18 cellular contexts compared by ENCODE assay signal in the genomic region with DNA sequence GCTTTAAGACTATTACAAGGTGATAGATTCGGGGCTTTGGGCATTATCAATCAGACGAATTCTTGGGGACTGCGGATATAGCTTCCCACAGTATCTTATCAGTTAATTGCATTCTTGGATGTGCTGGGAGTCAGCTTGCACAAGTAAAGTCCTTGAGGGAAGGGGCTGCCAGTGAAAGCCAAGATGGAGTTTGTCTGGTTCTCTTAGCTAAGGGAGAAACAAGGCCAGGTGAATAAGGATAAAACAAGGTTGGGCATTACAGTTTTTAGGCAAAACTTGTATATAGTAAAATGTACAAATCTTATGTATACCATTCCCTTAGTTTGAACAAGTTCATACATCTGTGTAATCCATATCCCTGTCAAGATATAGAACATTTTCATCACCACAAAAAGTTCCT. TPM values are rescaled to one million over a fixed set of nuclear protein-coding genes. Genes with fewer than 3 reads are reported as not detected.
A peak's percentile ranks its signal among the peaks of the same experiment; 100 is the strongest.
DNase-seq lines count a peak whose midpoint lies in the region; ATAC-seq and TF ChIP-seq lines count a peak whose summit lies in the region.
"Had no signal": no experiment of that assay in that cellular context is flagged by ENCODE, and none has a peak within 500 bp of the region (broad histone marks: within the 10 kb centered on the region; RNA-seq: fewer than 3 reads in every experiment).

No MANE protein-coding gene starts in this region.

- peaks cover 9% of the 10 kb centered on the region for H3F3A ChIP-seq in MM.1S (ENCODE audit: insufficient read depth, low read length)

- H3K36me3 ChIP-seq in cardiac muscle cell (no peaks in the 10 kb centered on the region), heart left ventricle (peaks cover 0 to 5% (median 0%) of the 10 kb centered on the region in 9 donors), MM.1S (replicated peaks; ENCODE audit: insufficient read depth, low read length) (no peaks in the 10 kb centered on the region), hepatocyte (replicated peaks; ENCODE audit: insufficient read depth, low read depth) (no peaks in the 10 kb centered on the region), gastrocnemius medialis (no peaks in the 10 kb centered on the region)
- H3K36me3 ChIP-seq: BE2C had no signal

- H2AFZ ChIP-seq in MM.1S (ENCODE audit: low read length) (no peak overlapping the region), hepatocyte (no peak overlapping the region)

- no peak overlapping the region for H3K9ac ChIP-seq in MM.1S (ENCODE audit: low read length)

- TF ChIP-seq CTCF in cardiac muscle cell (IDR thresholded peaks at IDR 0.05; ENCODE audit: low read depth, low read length) (no peak), heart left ventricle (IDR thresholded peaks at IDR 0.05) (no peak), MM.1S (IDR thresholded peaks at IDR 0.05; ENCODE audit: low read length) (no peak), hepatocyte (IDR thresholded peaks at IDR 0.05; ENCODE audit: poor library complexity) (no peak), gastrocnemius medialis (IDR thresholded peaks at IDR 0.05 in 4 of 5, conservative IDR thresholded peaks at IDR 0.05 in 1 of 5) (no peak)

- peak overlapping the region; percentile 72; the same call in 1 of the 2 replicates for H3K4me2 ChIP-seq in MM.1S (ENCODE audit: low read depth, low read length)
- H3K4me2 ChIP-seq in hepatocyte, result no peak overlapping the region

- DNase-seq in cardiac muscle cell (ENCODE audit: low read depth in 1 of 2, low spot score in 1 of 2) (no peak), heart left ventricle (no peak), MM.1S (no peak), hepatocyte (ENCODE audit: low spot score) (no peak), gastrocnemius medialis (no peak), NCI-H446 (lab: John Stamatoyannopoulos, UW) (no peak), GF-D8 (lab: John Stamatoyannopoulos, UW) (no peak)
- DNase-seq: BE2C; CD4-positive, CD25-positive, alpha-beta regulatory T cell; COR-L47; DMS 273 treated with DMSO at 0.1 percent for 48 hours; NCI-H1105 treated with DMSO at 0.1 percent for 48 hours; NCI-H1694; NCI-H2081 treated with DMSO at 0.1 percent for 48 hours; NK-92 treated with Interleukin-12 subunit alpha and Interleukin-12 subunit beta, amount 100 ng/mL, for 24 hours; SHP77 had no signal

- 37 to 49% (median 42%) methylated on average over 3 of the region's 3 CpGs for WGBS in heart left ventricle, 4 donors
- 41% methylated on average over 3 of the region's 3 CpGs for WGBS in hepatocyte (ENCODE audit: low lambda C conversion rate, missing lambda C conversion rate)

- ATAC-seq in heart left ventricle (no peak), gastrocnemius medialis (no peak), GM18498 (IDR thresholded peaks at IDR 0.05; ENCODE audit: unreplicated experiment) (no peak)

- no peaks in the 10 kb centered on the region for H3K27me3 ChIP-seq in cardiac muscle cell
- H3K27me3 ChIP-seq in heart left ventricle, result no peaks in the 10 kb centered on the region
- no peaks in the 10 kb centered on the region for H3K27me3 ChIP-seq in MM.1S (replicated peaks; ENCODE audit: insufficient read depth, low read length)
- H3K27me3 ChIP-seq in hepatocyte, result no peaks in the 10 kb centered on the region
- no peaks in the 10 kb centered on the region for H3K27me3 ChIP-seq in gastrocnemius medialis
- H3K27me3 ChIP-seq: BE2C had no signal

- intact Hi-C loops in heart left ventricle (cut with DNase I), result loop anchor here in 1 of 10 donors (10.0 kb wide), 1 partner anchor 138 kb away; a partner anchor contains a TSS
- intact Hi-C loops in gastrocnemius medialis (cut with DNase I; ENCODE audit: low total_unique reads), result loop anchor here (10.0 kb wide), 2 partner anchors 408 to 582 kb away; no protein-coding TSS in a partner anchor

- H3K27ac ChIP-seq in cardiac muscle cell (peak overlapping the region; percentile 80), heart left ventricle (no peak overlapping the region), MM.1S (ENCODE audit: low read length) (no peak overlapping the region), hepatocyte (peak overlapping the region; percentile 45), gastrocnemius medialis (peak overlapping the region; percentile 42 to 99 (median 78))

- H3K9me3 ChIP-seq in cardiac muscle cell (ENCODE audit: low read depth) (no peaks in the 10 kb centered on the region), heart left ventricle (no peaks in the 10 kb centered on the region), MM.1S (replicated peaks; ENCODE audit: insufficient read depth, low read length) (no peaks in the 10 kb centered on the region), hepatocyte (ENCODE audit: low read depth) (no peaks in the 10 kb centered on the region), gastrocnemius medialis (no peaks in the 10 kb centered on the region)
- H3K9me3 ChIP-seq: BE2C had no signal

- H3K4me1 ChIP-seq in cardiac muscle cell (ENCODE audit: low read depth) (peaks cover 30% of the 10 kb centered on the region), heart left ventricle (peaks cover 3 to 67% (median 40%) of the 10 kb centered on the region in 12 donors), MM.1S (ENCODE audit: low read length) (peaks cover 5% of the 10 kb centered on the region; the same call in 1 of the 2 replicates), hepatocyte (ENCODE audit: insufficient read depth) (peaks cover 35% of the 10 kb centered on the region), gastrocnemius medialis (peaks cover 55 to 62% of the 10 kb centered on the region in 2 donors)
- H3K4me1 ChIP-seq: BE2C had no signal

- no peaks in the 10 kb centered on the region for H3K9me2 ChIP-seq in MM.1S (replicated peaks; ENCODE audit: insufficient read depth, low read length)
- no peaks in the 10 kb centered on the region for H3K9me2 ChIP-seq in hepatocyte (replicated peaks; ENCODE audit: insufficient read depth)

- H3K79me2 ChIP-seq in MM.1S (ENCODE audit: low read length), result peaks cover 90% of the 10 kb centered on the region
- peaks cover 100% of the 10 kb centered on the region for H3K79me2 ChIP-seq in hepatocyte

- H3K4me3 ChIP-seq in cardiac muscle cell (no peak overlapping the region), heart left ventricle (no peak overlapping the region), MM.1S (ENCODE audit: low read length) (no peak overlapping the region), hepatocyte (no peak overlapping the region), gastrocnemius medialis (no peak overlapping the region)
- H3K4me3 ChIP-seq: SK-N-MC had no signal

- TF ChIP-seq POLR2A in heart left ventricle (IDR thresholded peaks at IDR 0.05), result no peak
- TF ChIP-seq POLR2A in gastrocnemius medialis (IDR thresholded peaks at IDR 0.05), result no peak

- H4K20me1 ChIP-seq in MM.1S (ENCODE audit: insufficient read depth, low read length) (no peaks in the 10 kb centered on the region), hepatocyte (ENCODE audit: insufficient read depth, poor library complexity, severe bottlenecking) (peaks cover 84% of the 10 kb centered on the region)

- in situ Hi-C loops in gastrocnemius medialis (cut with MboI; ENCODE audit: low sequenced_read_pairs in 4 of 4), result loop anchor here in 1 of 4 donors (10.0 kb wide), 1 partner anchor 128 kb away; no protein-coding TSS in a partner anchor

RNA-seq across cellular contexts. Expression of a gene that starts 5.5 kb away (rescaled TPM):
- total RNA-seq in cardiac muscle cell, result 15.3 and 19.2 TPM in 2 replicates
- polyA plus RNA-seq in cardiac muscle cell, result 21.1 and 21.7 TPM in 2 replicates
- total RNA-seq in heart left ventricle, result 10 to 100 TPM; 17.1 to 33.4 (median 21.1) TPM
- 10 to 100 TPM in 1 of 2 donors, 1 to 10 TPM in 1; 8.0 to 23.6 TPM for polyA plus RNA-seq in heart left ventricle
- 45.9 and 46.5 TPM in 2 replicates for total RNA-seq in hepatocyte
- polyA plus RNA-seq in hepatocyte, result 27.5 and 31.6 TPM in 2 replicates
- 10 to 100 TPM; 26.2 to 55.9 (median 40.7) TPM for total RNA-seq in gastrocnemius medialis

Comparison
In these comparisons a context has a peak if more than half of its experiments do, and no peak if none do; other contexts are left out.
1. H3K27ac ChIP-seq: peak in cardiac muscle cell (single experiment), hepatocyte (single experiment) and gastrocnemius medialis (4 of 4); none in heart left ventricle (0 of 12) and MM.1S (single experiment).